12 cellular contexts compared by ENCODE assay signal in genomic region chr5:14574891-14575496, GRCh38. TPM values are rescaled to one million over a fixed set of nuclear protein-coding genes. Genes with fewer than 3 reads are reported as not detected.
DNase-seq lines count a peak whose midpoint lies in the region; ATAC-seq and TF ChIP-seq lines count a peak whose summit lies in the region.
"Had no signal": no experiment of that assay in that cellular context is flagged by ENCODE, and none has a peak within 500 bp of the region (broad histone marks: within the 10 kb centered on the region; RNA-seq: fewer than 3 reads in every experiment).

No MANE protein-coding gene starts in this region.

- peaks cover 0 to 5% of the 10 kb centered on the region in 2 donors for H3K4me1 ChIP-seq in lung (ENCODE audit: control insufficient read depth in 2 of 2, insufficient read depth in 2 of 2, low read length in 2 of 2)
- H3K4me1 ChIP-seq in H9 (ENCODE audit: insufficient read depth, low read length): no peaks in the 10 kb centered on the region
- H3K4me1 ChIP-seq: SJSA1 had no signal

- no peak overlapping the region for H2BK12ac ChIP-seq in H9 (ENCODE audit: insufficient read length, low read depth, low read length)

- H3K36me3 Mint-ChIP-seq in H9 (ENCODE audit: insufficient read depth in 1 of 3, low read depth in 3 of 3): no peaks in the 10 kb centered on the region; a peak in 1 of 7 replicates

- no peak overlapping the region for H3K4me2 ChIP-seq in H9 (ENCODE audit: insufficient read depth, insufficient read length, low read length)

- H3K18ac ChIP-seq in H9 (ENCODE audit: insufficient read length, low read depth, low read length): no peak overlapping the region

- H3K27ac ChIP-seq in lung (ENCODE audit: low read depth in 1 of 2, low read length in 1 of 2) (no peak overlapping the region), H9 (ENCODE audit: insufficient read length, low read depth, low read length) (no peak overlapping the region)
- H3K27ac ChIP-seq: SJSA1 had no signal

- H2BK20ac ChIP-seq in H9 (ENCODE audit: low read depth, low read length, poor library complexity, severe bottlenecking): no peak overlapping the region

- H3K9me3 ChIP-seq in lung (ENCODE audit: control insufficient read depth in 2 of 2, insufficient read depth in 1 of 2, low read length in 1 of 2) (peaks cover 0 to 5% of the 10 kb centered on the region in 2 donors), H9 (ENCODE audit: control insufficient read depth, low read depth, low read length) (no peaks in the 10 kb centered on the region)
- H3K9me3 ChIP-seq: SJSA1, thyroid gland had no signal

- H3K23me2 ChIP-seq in H9 (ENCODE audit: insufficient read length, low read depth, low read length, poor library complexity, severe bottlenecking): no peaks in the 10 kb centered on the region

- H3K4me1 Mint-ChIP-seq in H9: no peaks in the 10 kb centered on the region

- no peak overlapping the region for H2BK15ac ChIP-seq in H9 (ENCODE audit: low read depth, low read length)

- H3K4me3 ChIP-seq in lung: no peak overlapping the region
- H3K4me3 ChIP-seq: SJSA1, thyroid gland had no signal

- no peak overlapping the region for H4K91ac ChIP-seq in H9 (ENCODE audit: insufficient read length, low read depth, low read length)

- no peak overlapping the region for H2AK5ac ChIP-seq in H9 (ENCODE audit: insufficient read length, low read length)

- H4K20me1 ChIP-seq in H9 (ENCODE audit: control insufficient read depth, insufficient read depth, insufficient read length): no peaks in the 10 kb centered on the region

- WGBS in lung, 2 donors: 87 to 89% methylated on average over 2 of the region's 2 CpGs
- no CpG with 5 or more reads among the region's 2 CpGs for WGBS in H9 (ENCODE audit: extremely low coverage, insufficient read length, low lambda C conversion rate)

- no peak overlapping the region for H4K8ac ChIP-seq in H9 (replicated peaks; ENCODE audit: insufficient read length, low read depth, low read length)

- H3K27me3 Mint-ChIP-seq in H9 (ENCODE audit: low read depth): peaks cover 25% of the 10 kb centered on the region
- H3K27me3 Mint-ChIP-seq: CD4-positive, alpha-beta T cell had no signal

- peak overlapping the region in 1 of 3 experiments; percentile 36; a peak in 2 of 7 replicates for H3K27ac Mint-ChIP-seq in H9
- H3K27ac Mint-ChIP-seq: CD4-positive, alpha-beta T cell had no signal

- ATAC-seq in lung (ENCODE audit: insufficient read depth, low FRiP score) (no peak), HG02885 (IDR thresholded peaks at IDR 0.05; ENCODE audit: poor library complexity, unreplicated experiment) (no peak)

- peaks cover 3 to 5% of the 10 kb centered on the region in 2 experiments; a peak in 2 of 5 replicates for H3K9me3 Mint-ChIP-seq in H9
- H3K9me3 Mint-ChIP-seq: CD4-positive, alpha-beta T cell had no signal

- no peak overlapping the region for H2AFZ ChIP-seq in H9 (ENCODE audit: low read length)

- no peak overlapping the region for H4K5ac ChIP-seq in H9 (ENCODE audit: insufficient read length, low read depth, low read length)

- H3K4ac ChIP-seq in H9 (ENCODE audit: low read depth, low read length): no peak overlapping the region

- no peak overlapping the region for H2BK120ac ChIP-seq in H9 (ENCODE audit: low read depth, low read length, poor library complexity, severe bottlenecking)

- H3K27me3 ChIP-seq in lung (ENCODE audit: control insufficient read depth, insufficient read depth) (no peaks in the 10 kb centered on the region), H9 (ENCODE audit: insufficient read depth, low read length) (peaks cover 2% of the 10 kb centered on the region; the same call in 1 of the 2 replicates)
- H3K27me3 ChIP-seq: thyroid gland had no signal

- H3K79me2 ChIP-seq in H9 (ENCODE audit: insufficient read depth, low read length): no peaks in the 10 kb centered on the region

- no peak overlapping the region for H3K4me3 Mint-ChIP-seq in H9
- H3K4me3 Mint-ChIP-seq: CD4-positive, alpha-beta T cell had no signal

- no peak for TF ChIP-seq CTCF in lung (IDR thresholded peaks at IDR 0.05; ENCODE audit: control extremely low read depth, extremely low read depth)
- TF ChIP-seq CTCF in H9 (conservative IDR thresholded peaks at IDR 0.05): no peak

- H3K14ac ChIP-seq in H9 (ENCODE audit: insufficient read depth, low read length): no peak overlapping the region

- H2BK5ac ChIP-seq in H9 (ENCODE audit: insufficient read length, low read length): no peak overlapping the region

- DNase-seq in DMS 273 (lab: John Stamatoyannopoulos, UW; ENCODE audit: unreplicated experiment) (peak; percentile 93), NCI-H2029 treated with DMSO at 0.1 percent for 48 hours (lab: John Stamatoyannopoulos, UW) (peak; percentile 84), SIG-M5 (lab: John Stamatoyannopoulos, UW) (peak; percentile 54), lung (ENCODE audit: low spot score) (peak; percentile 67), activated gamma-delta T cell treated with Interleukin-2 at 50 U/mL for 16 hours (no peak), occipital lobe (lab: John Stamatoyannopoulos, UW) (no peak), H9 (no peak)
- DNase-seq: CD4-positive, alpha-beta T cell; IMR-90 had no signal

- H3K56ac ChIP-seq in H9 (ENCODE audit: insufficient read length, low read depth, low read length): no peak overlapping the region

- H3K9ac ChIP-seq in H9 (ENCODE audit: extremely low read depth, insufficient read length, low read length): no peak overlapping the region

- H3K36me3 ChIP-seq in lung (ENCODE audit: control insufficient read depth in 2 of 2, insufficient read depth in 2 of 2, low read length in 2 of 2): no peaks in the 10 kb centered on the region
- H3K36me3 ChIP-seq: SJSA1, thyroid gland had no signal

- H3K79me1 ChIP-seq in H9 (ENCODE audit: insufficient read depth, low read depth, low read length, poor library complexity, severe bottlenecking): no peaks in the 10 kb centered on the region

- H3T11ph ChIP-seq in H9 (ENCODE audit: low read length): no peak overlapping the region

- no peak overlapping the region for H3K23ac ChIP-seq in H9 (ENCODE audit: insufficient read length, low read depth, low read length)

RNA-seq across cellular contexts. Expression of gene OTULINL, which starts 6.6 kb away (rescaled TPM):
- total RNA-seq in lung (10 to 100 TPM; 19.7 to 59.9 TPM), occipital lobe (32.6 TPM), H9 (2021) (7.0 and 7.5 TPM in 2 replicates)
- polyA plus RNA-seq in lung: 10 to 100 TPM; 24.2 to 35.9 TPM

Comparison
In these comparisons a context has a peak if more than half of its experiments do, and no peak if none do; other contexts are left out.
1. DNase-seq: peak in DMS 273 (single experiment), NCI-H2029 treated with DMSO at 0.1 percent for 48 hours (single experiment), SIG-M5 (single experiment) and lung (single experiment); none in activated gamma-delta T cell treated with Interleukin-2 at 50 U/mL for 16 hours (single experiment), occipital lobe (single experiment) and H9 (single experiment).